In the genomic region with DNA sequence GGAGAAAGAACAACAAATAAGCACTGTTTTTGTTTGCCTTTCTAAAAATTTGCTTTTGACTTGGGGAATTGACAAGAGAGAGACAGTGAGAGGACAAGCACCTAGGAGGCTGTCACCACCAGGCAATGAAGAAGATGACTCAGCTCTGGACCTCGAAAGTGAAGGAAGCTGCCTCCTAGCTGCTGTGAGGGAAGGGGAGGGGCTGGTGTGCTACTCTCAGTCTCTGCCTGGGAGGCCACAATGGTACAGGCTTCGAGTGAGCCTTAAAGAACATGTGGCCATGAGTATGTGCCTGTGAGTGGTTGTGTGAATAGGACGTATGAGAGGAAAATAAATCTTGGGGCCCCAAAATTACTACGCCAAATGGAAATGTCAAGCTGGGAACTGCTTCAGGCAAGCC, we compare ENCODE assay signal across 9 cellular contexts. TPM values are rescaled to one million over a fixed set of nuclear protein-coding genes. Genes with fewer than 3 reads are reported as not detected.
DNase-seq lines count a peak whose midpoint lies in the region; ATAC-seq, FAIRE-seq and TF ChIP-seq lines count a peak whose summit lies in the region.
"Had no signal": no experiment of that assay in that cellular context is flagged by ENCODE, and none has a peak within 500 bp of the region (broad histone marks: within the 10 kb centered on the region; RNA-seq: fewer than 3 reads in every experiment).

No MANE protein-coding gene starts in this region.

- H3K4me1 Mint-ChIP-seq in CD14-positive monocyte: peaks cover 20% of the 10 kb centered on the region

- ATAC-seq in HG03039 (IDR thresholded peaks at IDR 0.05; ENCODE audit: unreplicated experiment): peak; percentile 99

- TF ChIP-seq CTCF in CD14-positive monocyte (IDR thresholded peaks at IDR 0.05): no peak

- peak; percentile 56 for DNase-seq in CD14-positive monocyte (ENCODE audit: low spot score)
- DNase-seq in GM19239 (ENCODE audit: insufficient read length, low spot score): peak; percentile 32
- peak; percentile 38 for DNase-seq in RPMI8226
- DNase-seq in fibroblast of peridontal ligament (ENCODE audit: extremely low read depth): peak; percentile 14
- no peak for DNase-seq in NCI-H2107 (lab: John Stamatoyannopoulos, UW)
- no peak for DNase-seq in NCI-H1105 treated with DMSO at 0.1 percent for 48 hours (lab: John Stamatoyannopoulos, UW)
- no peak for DNase-seq in NCI-H1092 (lab: John Stamatoyannopoulos, UW)
- DNase-seq: right cardiac atrium had no signal

- H3K27me3 Mint-ChIP-seq in CD14-positive monocyte (ENCODE audit: low read depth in 3 of 3): peaks cover 0 to 3% (median 2%) of the 10 kb centered on the region in 3 donors

- no peaks in the 10 kb centered on the region for H3K36me3 Mint-ChIP-seq in CD14-positive monocyte

- no peaks in the 10 kb centered on the region for H3K9me3 Mint-ChIP-seq in CD14-positive monocyte

- H3K27ac Mint-ChIP-seq in CD14-positive monocyte: peak overlapping the region in 3 of 7 donors; percentile 35 to 85 (median 71)

- H3K4me3 Mint-ChIP-seq in CD14-positive monocyte: no peak overlapping the region

- intact Hi-C loops in CD14-positive monocyte (cut with micrococcal nuclease): loop anchor here in 1 of 2 donors (10.0 kb wide), 1 partner anchor 1562 kb away; a partner anchor contains a TSS

- peak; percentile 95 for FAIRE-seq in GM19239 (lab: Jason Lieb, UNC)

RNA-seq across cellular contexts. Expression of a gene that starts 7.1 kb away (rescaled TPM):
- polyA plus RNA-seq in CD14-positive monocyte: 1 to 10 TPM; 3.4 to 4.5 TPM

RNA-seq across cellular contexts. Expression of a gene that starts 24.3 kb away (rescaled TPM):
- polyA plus RNA-seq in CD14-positive monocyte: 100 to 1,000 TPM; 103 to 173 TPM

Comparison
In these comparisons a context has a peak if more than half of its experiments do, and no peak if none do; other contexts are left out.
1. DNase-seq: peak in CD14-positive monocyte (single experiment), GM19239 (single experiment), RPMI8226 (single experiment) and fibroblast of peridontal ligament (single experiment); none in NCI-H2107 (single experiment), NCI-H1105 treated with DMSO at 0.1 percent for 48 hours (single experiment) and NCI-H1092 (single experiment).